ENCODE assay signal across 8 cellular contexts in genomic region chr11:68214173-68215086, GRCh38. TPM values are rescaled to one million over a fixed set of nuclear protein-coding genes. Genes with fewer than 3 reads are reported as not detected.
A peak's percentile ranks its signal among the peaks of the same experiment; 100 is the strongest.
DNase-seq lines count a peak whose midpoint lies in the region; ATAC-seq and TF ChIP-seq lines count a peak whose summit lies in the region.

No MANE protein-coding gene starts in this region.

- ATAC-seq in HG03039 (IDR thresholded peaks at IDR 0.05; ENCODE audit: unreplicated experiment): no peak

- intact Hi-C loops in esophagus squamous epithelium (cut with DNase I): loop anchor here (10.0 kb wide), 1 partner anchor 210 kb away; the partner anchor contains the start of gene UNC93B1

- 51 to 87% methylated on average over 10 of the region's 58 CpGs for WGBS in esophagus squamous epithelium, 2 donors

- peak overlapping the region; percentile 98 for H3K27ac ChIP-seq in 22Rv1
- H3K27ac ChIP-seq in esophagus squamous epithelium: peak overlapping the region; percentile 97 to 100 (median 98)
- H3K27ac ChIP-seq in neutrophil: peak overlapping the region; percentile 99

- H3K9me3 ChIP-seq in esophagus squamous epithelium (no peaks in the 10 kb centered on the region), neutrophil (no peaks in the 10 kb centered on the region)

- H3K4me1 ChIP-seq in esophagus squamous epithelium: peaks cover 34 to 61% (median 36%) of the 10 kb centered on the region in 3 donors
- peaks cover 35 to 42% of the 10 kb centered on the region in 2 experiments for H3K4me1 ChIP-seq in neutrophil (ENCODE audit: control insufficient read depth in 1 of 2, insufficient read depth in 1 of 2, low read depth in 1 of 2, low read length in 1 of 2)

- peaks cover 27% of the 10 kb centered on the region for H3K4me1 Mint-ChIP-seq in T-helper 1 cell treated with Interleukin-12 subunit alpha and Interleukin-12 subunit beta and Interleukin-4 antibody, amounts not matched to agents 30 μg/mL and 1 μg/mL, for 36 hours (ENCODE audit: low read depth)

- H3K27me3 ChIP-seq in esophagus squamous epithelium (no peaks in the 10 kb centered on the region), neutrophil (peaks cover 40% of the 10 kb centered on the region)

- TF ChIP-seq CTCF in 22Rv1 (IDR thresholded peaks at IDR 0.05): no peak
- no peak for TF ChIP-seq CTCF in GM13976 (IDR thresholded peaks at IDR 0.05; ENCODE audit: borderline replicate concordance, control extremely low read depth, extremely low read depth, insufficient read depth, missing control alignments)
- TF ChIP-seq CTCF in esophagus squamous epithelium (IDR thresholded peaks at IDR 0.05): no peak
- TF ChIP-seq CTCF in neutrophil (IDR thresholded peaks at IDR 0.05): no peak

- H3K27me3 Mint-ChIP-seq in T-helper 1 cell treated with Interleukin-12 subunit alpha and Interleukin-12 subunit beta and Interleukin-4 antibody, amounts not matched to agents 30 μg/mL and 1 μg/mL, for 36 hours (ENCODE audit: low read depth): peaks cover 28% of the 10 kb centered on the region

- H3K36me3 ChIP-seq in esophagus squamous epithelium (no peaks in the 10 kb centered on the region), neutrophil (no peaks in the 10 kb centered on the region)

- no peak for TF ChIP-seq POLR2A in esophagus squamous epithelium (IDR thresholded peaks at IDR 0.05)

- DNase-seq in GM13976 (ENCODE audit: low spot score) (peak; percentile 56), esophagus squamous epithelium (lab: John Stamatoyannopoulos, UW) (no peak), NCI-H2196 treated with DMSO at 0.1 percent for 48 hours (lab: John Stamatoyannopoulos, UW; ENCODE audit: unreplicated experiment) (no peak), midbrain (lab: John Stamatoyannopoulos, UW) (no peak)

- no peaks in the 10 kb centered on the region for H3K9me3 Mint-ChIP-seq in T-helper 1 cell treated with Interleukin-12 subunit alpha and Interleukin-12 subunit beta and Interleukin-4 antibody, amounts not matched to agents 30 μg/mL and 1 μg/mL, for 36 hours

- H3K36me3 Mint-ChIP-seq in T-helper 1 cell treated with Interleukin-12 subunit alpha and Interleukin-12 subunit beta and Interleukin-4 antibody, amounts not matched to agents 30 μg/mL and 1 μg/mL, for 36 hours (ENCODE audit: low read depth): peaks cover 3% of the 10 kb centered on the region

- H3K4me3 ChIP-seq in esophagus squamous epithelium (peak overlapping the region; percentile 79 to 93 (median 92)), neutrophil (ENCODE audit: low read depth in 1 of 2, low read length in 1 of 2) (peak overlapping the region; percentile 90 to 99)

- peak overlapping the region; percentile 75 for H3K4me3 Mint-ChIP-seq in T-helper 1 cell treated with Interleukin-12 subunit alpha and Interleukin-12 subunit beta and Interleukin-4 antibody, amounts not matched to agents 30 μg/mL and 1 μg/mL, for 36 hours

- in situ Hi-C loops in GM13976 (cut with MboI; ENCODE audit: low sequenced_read_pairs, unreplicated experiment): no loop called here

- no peak overlapping the region for H3K27ac Mint-ChIP-seq in T-helper 1 cell treated with Interleukin-12 subunit alpha and Interleukin-12 subunit beta and Interleukin-4 antibody, amounts not matched to agents 30 μg/mL and 1 μg/mL, for 36 hours

RNA-seq across cellular contexts. Expression of gene KMT5B, which starts 1.3 kb away (rescaled TPM):
- total RNA-seq in esophagus squamous epithelium: 10 to 100 TPM; 18.4 to 37.6 (median 21.9) TPM

RNA-seq across cellular contexts. Expression of gene C11orf24, which starts 57.3 kb away (rescaled TPM):
- 10 to 100 TPM; 11.4 to 23.3 (median 12.6) TPM for total RNA-seq in esophagus squamous epithelium
